Comparison of ENCODE assay signal across 1 cellular context in the genomic region with DNA sequence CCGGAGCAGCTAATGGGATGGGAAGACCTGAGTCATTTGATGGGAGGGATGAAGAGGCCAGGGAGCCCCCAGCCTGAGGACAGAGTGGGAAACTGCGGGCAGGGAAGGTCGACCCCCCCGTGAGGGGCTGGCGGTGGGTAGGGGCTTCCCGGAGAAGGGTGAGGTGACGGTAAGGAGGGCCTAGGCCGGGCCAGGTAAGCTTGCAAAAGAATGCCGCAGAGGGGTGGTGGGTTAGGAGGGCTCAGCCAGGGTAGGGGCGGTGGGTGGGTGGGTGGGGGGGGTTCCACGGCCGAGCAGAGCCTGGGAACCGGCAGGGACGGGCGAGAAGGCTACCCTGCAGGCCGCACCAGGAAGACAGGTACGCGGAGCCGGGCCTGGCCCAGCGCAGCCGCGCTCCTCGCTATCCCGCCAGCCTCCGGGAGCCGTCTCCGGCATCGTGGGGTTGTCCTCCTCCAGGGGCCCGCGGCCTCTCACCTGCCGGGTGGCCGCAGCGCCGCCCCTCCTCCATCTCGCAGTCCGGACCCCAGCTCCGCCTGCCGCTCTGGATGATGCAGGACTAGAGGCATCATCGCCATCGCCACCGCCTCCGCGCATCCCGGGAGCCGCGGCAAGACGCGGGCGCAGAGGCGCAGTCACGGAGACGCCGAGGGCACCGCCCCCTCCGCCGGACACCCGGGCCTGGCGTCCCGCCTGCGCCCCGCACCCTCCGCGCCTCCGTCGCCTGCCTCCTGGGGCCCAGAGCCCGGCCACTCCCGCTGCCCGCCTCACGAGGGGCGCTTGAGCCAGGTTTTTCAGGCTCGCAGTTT.
TF ChIP-seq lines count a peak whose summit lies in the region.

A gene (minus strand): TSS at position 614 of the 806 bp plus-strand sequence. CDS start 5,211 bp downstream, outside the sequence.

TF ChIP-seq in HEK293, 187 proteins besides CTCF, POLR2A, EP300 and RAD21 (continued from another document):
- no peak for TF ChIP-seq GLI4 (tag by site-specific recombination; IDR thresholded peaks at IDR 0.05)
- TF ChIP-seq, protein P1, sequence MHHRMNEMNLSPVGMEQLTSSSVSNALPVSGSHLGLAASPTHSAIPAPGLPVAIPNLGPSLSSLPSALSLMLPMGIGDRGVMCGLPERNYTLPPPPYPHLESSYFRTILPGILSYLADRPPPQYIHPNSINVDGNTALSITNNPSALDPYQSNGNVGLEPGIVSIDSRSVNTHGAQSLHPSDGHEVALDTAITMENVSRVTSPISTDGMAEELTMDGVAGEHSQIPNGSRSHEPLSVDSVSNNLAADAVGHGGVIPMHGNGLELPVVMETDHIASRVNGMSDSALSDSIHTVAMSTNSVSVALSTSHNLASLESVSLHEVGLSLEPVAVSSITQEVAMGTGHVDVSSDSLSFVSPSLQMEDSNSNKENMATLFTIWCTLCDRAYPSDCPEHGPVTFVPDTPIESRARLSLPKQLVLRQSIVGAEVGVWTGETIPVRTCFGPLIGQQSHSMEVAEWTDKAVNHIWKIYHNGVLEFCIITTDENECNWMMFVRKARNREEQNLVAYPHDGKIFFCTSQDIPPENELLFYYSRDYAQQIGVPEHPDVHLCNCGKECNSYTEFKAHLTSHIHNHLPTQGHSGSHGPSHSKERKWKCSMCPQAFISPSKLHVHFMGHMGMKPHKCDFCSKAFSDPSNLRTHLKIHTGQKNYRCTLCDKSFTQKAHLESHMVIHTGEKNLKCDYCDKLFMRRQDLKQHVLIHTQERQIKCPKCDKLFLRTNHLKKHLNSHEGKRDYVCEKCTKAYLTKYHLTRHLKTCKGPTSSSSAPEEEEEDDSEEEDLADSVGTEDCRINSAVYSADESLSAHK (tag by site-specific recombination; IDR thresholded peaks at IDR 0.05) = no peak
